ENCODE assay signal across 26 cellular contexts in genomic region chr14:35418093-35418492, GRCh38.
"Had no signal": no experiment of that assay in that cellular context is flagged by ENCODE, and none has a peak within 500 bp of the region (broad histone marks: within the 10 kb centered on the region; RNA-seq: fewer than 3 reads in every experiment).

No MANE protein-coding gene starts in this region.

- ATAC-seq: activated CD8-positive, alpha-beta T cell treated with anti-CD3 and anti-CD28 coated beads, Interleukin-2, amount 10 ng/mL, durations not matched to agents 7 days and 5 days; WTC11 had no signal

- H3K9me3 ChIP-seq: breast epithelium had no signal

- H3K36me3 ChIP-seq: breast epithelium had no signal

- H3K36me3 Mint-ChIP-seq: activated naive CD4-positive, alpha-beta T cell treated with anti-CD3 and anti-CD28 coated beads, Interleukin-2, amount 50 U/mL, for 24 hours; WTC11 had no signal

- H3K4me3 Mint-ChIP-seq: activated CD8-positive, alpha-beta T cell treated with anti-CD3 and anti-CD28 coated beads, Interleukin-2, amount 10 ng/mL, durations not matched to agents 7 days and 5 days; activated T-helper 1 cell treated with anti-CD3 and anti-CD28 coated beads, Interleukin-12 subunit alpha, Interleukin-12 subunit beta, Interleukin-2, Interleukin-4 antibody, amounts not matched to agents 30 ng/mL and 10 ng/mL and 1 ng/mL, durations not matched to agents 14 hours and 24 hours and 36 hours; T-helper 1 cell treated with Interleukin-12 subunit alpha and Interleukin-12 subunit beta and Interleukin-4 antibody, amounts not matched to agents 30 μg/mL and 1 μg/mL, for 36 hours; WTC11 had no signal

- H3K27me3 ChIP-seq: breast epithelium had no signal

- H3K27ac Mint-ChIP-seq: WTC11 had no signal

- H3K27me3 Mint-ChIP-seq: activated naive CD4-positive, alpha-beta T cell treated with anti-CD3 and anti-CD28 coated beads, Interleukin-2, amount 50 U/mL, for 24 hours had no signal

- H3K4me3 ChIP-seq: breast epithelium had no signal

- H3K9me3 Mint-ChIP-seq: activated naive CD4-positive, alpha-beta T cell treated with anti-CD3 and anti-CD28 coated beads, Interleukin-2, amount 50 U/mL, for 24 hours; activated T-helper 1 cell treated with anti-CD3 and anti-CD28 coated beads, Interleukin-12 subunit alpha, Interleukin-12 subunit beta, Interleukin-2, Interleukin-4 antibody, amounts not matched to agents 30 ng/mL and 10 ng/mL and 1 ng/mL, durations not matched to agents 14 hours and 24 hours and 36 hours; T-helper 1 cell treated with Interleukin-12 subunit alpha and Interleukin-12 subunit beta and Interleukin-4 antibody, amounts not matched to agents 30 μg/mL and 1 μg/mL, for 36 hours; WTC11 had no signal

- DNase-seq: activated CD4-positive, alpha-beta T cell treated with anti-CD3 and anti-CD28 coated beads for 1 hour; activated CD8-positive, alpha-beta memory T cell treated with anti-CD3 and anti-CD28 coated beads, Interleukin-2, amount 50 U/mL, for 48 hours; activated CD8-positive, alpha-beta T cell treated with anti-CD3 and anti-CD28 coated beads, Interleukin-2, amount 10 ng/mL, durations not matched to agents 7 days and 5 days; activated effector memory CD4-positive, alpha-beta T cell treated with Interleukin-2 at 50 U/mL for 16 hours; activated naive CD4-positive, alpha-beta T cell; activated T-cell treated with anti-CD3 and anti-CD28 coated beads, Interleukin-2, amount 50 U/mL, for 1 hour; aorta; caudate nucleus; IMR-90; KBM-7; NCI-H1092 treated with DMSO at 0.1 percent for 48 hours; NCI-H1417 treated with DMSO at 0.1 percent for 48 hours; NCI-H1694 treated with DMSO at 0.1 percent for 48 hours; NCI-H2029 treated with DMSO at 0.1 percent for 48 hours; NCI-H345; NCI-H510A; NCI-H526 treated with DMSO at 0.1 percent for 48 hours; NCI-H82; SIG-M5; SW 1271; T-helper 9 cell had no signal

- H3K4me1 ChIP-seq: breast epithelium had no signal

- H3K27ac ChIP-seq: breast epithelium had no signal
